Comparison of ENCODE assay signal across 9 cellular contexts in genomic region chr7:154010726-154011568, GRCh38. TPM values are rescaled to one million over a fixed set of nuclear protein-coding genes. Genes with fewer than 3 reads are reported as not detected.
"Had no signal": no experiment of that assay in that cellular context is flagged by ENCODE, and none has a peak within 500 bp of the region (broad histone marks: within the 10 kb centered on the region; RNA-seq: fewer than 3 reads in every experiment).

No MANE protein-coding gene starts in this region.

RNA-seq across cellular contexts. Expression of gene DPP6, which starts 41.3 kb away (rescaled TPM):
- total RNA-seq: left lobe of liver, left ventricle myocardium superior, liver, lung microvascular endothelial cell, mammary epithelial cell, mononuclear cell, myocyte had no signal
- polyA plus RNA-seq: immature natural killer cell, keratinocyte, mammary epithelial cell had no signal
